Comparison of ENCODE assay signal across 10 cellular contexts in the genomic region with DNA sequence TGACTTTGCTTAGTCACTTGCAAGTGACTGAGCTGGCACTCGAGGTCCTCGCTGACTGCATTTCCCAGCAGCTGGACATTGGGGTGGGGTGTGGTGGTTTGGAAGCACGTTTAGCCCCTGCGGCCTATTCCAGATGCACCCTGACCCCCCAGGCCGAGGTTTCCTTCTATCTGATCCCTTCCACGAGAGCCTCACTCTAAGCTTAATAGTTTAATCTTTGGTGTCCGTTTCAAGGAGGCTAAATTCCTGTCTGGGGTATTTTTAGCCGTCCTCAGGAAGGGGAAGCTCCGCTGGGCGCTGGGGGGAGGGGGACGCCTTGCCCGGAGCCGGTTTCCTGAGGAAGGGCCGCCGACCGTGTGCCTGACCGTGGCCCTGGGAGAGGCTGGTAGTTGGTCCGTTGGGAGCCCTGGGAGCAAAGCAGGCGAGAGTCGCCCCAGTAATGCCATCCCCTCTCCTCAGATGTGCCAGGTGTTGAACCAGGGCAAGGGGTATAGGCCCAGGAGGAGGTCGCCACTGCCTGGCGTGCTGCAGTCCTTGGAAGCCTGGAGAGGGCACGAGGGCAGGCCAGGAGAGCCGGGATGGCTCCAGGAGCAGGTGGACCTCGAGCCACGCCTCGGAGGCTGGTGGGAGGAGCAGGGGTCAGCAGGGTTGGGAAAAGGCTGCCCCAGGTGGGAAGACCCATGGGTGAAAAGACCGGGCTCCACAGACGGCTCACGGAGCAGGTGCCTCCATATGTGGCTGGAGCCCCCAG. TPM values are rescaled to one million over a fixed set of nuclear protein-coding genes. Genes with fewer than 3 reads are reported as not detected.
A peak's percentile ranks its signal among the peaks of the same experiment; 100 is the strongest.
DNase-seq lines count a peak whose midpoint lies in the region; ATAC-seq, FAIRE-seq and TF ChIP-seq lines count a peak whose summit lies in the region.
"Had no signal": no experiment of that assay in that cellular context is flagged by ENCODE, and none has a peak within 500 bp of the region (broad histone marks: within the 10 kb centered on the region; RNA-seq: fewer than 3 reads in every experiment).

No MANE protein-coding gene starts in this region.

- peaks cover 40 to 54% of the 10 kb centered on the region in 2 donors for H3K4me1 Mint-ChIP-seq in stimulated activated naive B cell treated with anti-CD40 and anti-IgM and Interleukin-4, amounts not matched to agents 10 μg/mL and 1 μg/mL and 100 μg/mL, for 72 hours

- TF ChIP-seq POLR2A in HepG2 (IDR thresholded peaks at IDR 0.05; ENCODE audit: insufficient read depth in 1 of 2, low read depth in 2 of 2, low read length in 2 of 2) (no peak), erythroblast (IDR thresholded peaks at IDR 0.05; ENCODE audit: low read length) (no peak)

- H3K9me3 ChIP-seq in HepG2 (ENCODE audit: low read length) = no peaks in the 10 kb centered on the region

- POLR2A ChIA-PET in HepG2 (lab: Yijun Ruan, JAX) = no interaction called here

- no peaks in the 10 kb centered on the region for H4K20me1 ChIP-seq in HepG2 (ENCODE audit: insufficient read depth, low read length)

- H3K9ac ChIP-seq in HepG2 (ENCODE audit: insufficient read depth, low read depth, low read length) = no peak overlapping the region

- TF ChIP-seq CTCF in HL-60 (IDR thresholded peaks at IDR 0.05; ENCODE audit: insufficient read depth, low read length) (no peak), brain microvascular endothelial cell (IDR thresholded peaks at IDR 0.05; ENCODE audit: low read depth, low read length, missing control alignments) (no peak), HepG2 (CRISPR knock-in tag; IDR thresholded peaks at IDR 0.05) (no peak), GM10266 (IDR thresholded peaks at IDR 0.05; ENCODE audit: control insufficient read depth, insufficient read depth, low read depth, missing control alignments) (no peak)

- no peaks in the 10 kb centered on the region for H3K79me2 ChIP-seq in HepG2 (ENCODE audit: insufficient read depth, low read length)

- H3K27me3 ChIP-seq in HL-60 (ENCODE audit: insufficient read depth, poor library complexity, severe bottlenecking) = no peaks in the 10 kb centered on the region
- no peaks in the 10 kb centered on the region for H3K27me3 ChIP-seq in brain microvascular endothelial cell (replicated peaks)
- no peaks in the 10 kb centered on the region for H3K27me3 ChIP-seq in HepG2 (ENCODE audit: control insufficient read depth in 1 of 2, insufficient read depth in 2 of 2, low read length in 2 of 2)

- no peak overlapping the region for H3K4me2 ChIP-seq in HepG2 (ENCODE audit: low read depth, low read length)

- 96% methylated on average over 16 of the region's 30 CpGs for WGBS in HepG2 (ENCODE audit: low lambda C conversion rate)

- no peak for ATAC-seq in HepG2
- no peak for ATAC-seq in stimulated activated naive B cell treated with anti-CD40 and anti-IgM and Interleukin-4, amounts not matched to agents 10 μg/mL and 1 μg/mL and 100 μg/mL, for 72 hours (replicated peaks)
- ATAC-seq in HG03442 (IDR thresholded peaks at IDR 0.05; ENCODE audit: unreplicated experiment) = no peak
- ATAC-seq: activated CD4-positive, alpha-beta T cell treated with anti-CD3 and anti-CD28 coated beads for 36 hours; stimulated activated effector memory CD8-positive, alpha-beta T cell treated with anti-CD3 and anti-CD28 coated beads, Interleukin-12 subunit alpha, Interleukin-12 subunit beta, amount 100 ng/mL, for 72 hours had no signal

- H3K27ac ChIP-seq in HL-60 (replicated peaks) (peak overlapping the region; percentile 84), brain microvascular endothelial cell (no peak overlapping the region), HepG2 (ENCODE audit: extremely low read length, insufficient read depth, low read length) (no peak overlapping the region)

- H3K27ac Mint-ChIP-seq in stimulated activated naive B cell treated with anti-CD40 and anti-IgM and Interleukin-4, amounts not matched to agents 10 μg/mL and 1 μg/mL and 100 μg/mL, for 72 hours = peak overlapping the region; percentile 86
- H3K27ac Mint-ChIP-seq: stimulated activated effector memory CD8-positive, alpha-beta T cell treated with anti-CD3 and anti-CD28 coated beads, Interleukin-12 subunit alpha, Interleukin-12 subunit beta, amount 100 ng/mL, for 72 hours had no signal

- H2AFZ ChIP-seq in HepG2 (ENCODE audit: low read length) = no peak overlapping the region

- peaks cover 6% of the 10 kb centered on the region for H3K36me3 ChIP-seq in brain microvascular endothelial cell (replicated peaks)
- peaks cover 6 to 11% of the 10 kb centered on the region in 2 experiments; a peak in 4 of 5 replicates for H3K36me3 ChIP-seq in HepG2 (replicated peaks in 1 of 2; ENCODE audit: control insufficient read depth in 1 of 2, insufficient read depth in 2 of 2, low read length in 2 of 2)

- no peak overlapping the region for H3K4me3 ChIP-seq in HL-60 (replicated peaks; ENCODE audit: insufficient read depth, low read length)
- no peak overlapping the region for H3K4me3 ChIP-seq in brain microvascular endothelial cell (ENCODE audit: low read depth, low read length)
- H3K4me3 ChIP-seq in HepG2 (replicated peaks in 1 of 3; ENCODE audit: insufficient read depth in 1 of 3, low read depth in 2 of 3, low read length in 3 of 3) = no peak overlapping the region

- no TSS peak for BruUV-seq in HepG2 (replicated peaks; lab: Mats Ljungman, UMichigan)

- intact Hi-C loops in HepG2 (cut with micrococcal nuclease; ENCODE audit: unreplicated experiment) = no loop called here

- no peaks in the 10 kb centered on the region for H3K27me3 Mint-ChIP-seq in stimulated activated naive B cell treated with anti-CD40 and anti-IgM and Interleukin-4, amounts not matched to agents 10 μg/mL and 1 μg/mL and 100 μg/mL, for 72 hours
- H3K27me3 Mint-ChIP-seq: activated CD4-positive, alpha-beta T cell treated with anti-CD3 and anti-CD28 coated beads for 36 hours had no signal

- CTCF ChIA-PET in HepG2 (lab: Yijun Ruan, JAX; ENCODE audit: low intra/inter-chr PET ratio, low total read pairs) = no interaction called here

- no peak for FAIRE-seq in HepG2 (lab: Jason Lieb, UNC)

- H3K4me1 ChIP-seq in HepG2 (ENCODE audit: insufficient read depth, low read length) = peaks cover 4% of the 10 kb centered on the region; the same call in 1 of the 2 replicates

- no peak for TF ChIP-seq RAD21 in HepG2 (CRISPR knock-in tag; IDR thresholded peaks at IDR 0.05)

- H3K4me3 Mint-ChIP-seq in stimulated activated naive B cell treated with anti-CD40 and anti-IgM and Interleukin-4, amounts not matched to agents 10 μg/mL and 1 μg/mL and 100 μg/mL, for 72 hours = peak overlapping the region in 1 of 2 donors; percentile 44
- H3K4me3 Mint-ChIP-seq: activated CD4-positive, alpha-beta T cell treated with anti-CD3 and anti-CD28 coated beads for 36 hours; stimulated activated effector memory CD8-positive, alpha-beta T cell treated with anti-CD3 and anti-CD28 coated beads, Interleukin-12 subunit alpha, Interleukin-12 subunit beta, amount 100 ng/mL, for 72 hours had no signal

- peak; percentile 41 to 64 for DNase-seq in HL-60 (ENCODE audit: low read depth in 1 of 2, low spot score in 1 of 2)
- DNase-seq in brain microvascular endothelial cell = peak; percentile 9
- no peak for DNase-seq in HepG2 (ENCODE audit: low spot score)
- DNase-seq in stimulated activated naive B cell treated with anti-CD40 and anti-IgM and Interleukin-4, amounts not matched to agents 10 μg/mL and 1 μg/mL and 100 μg/mL, for 72 hours = no peak
- DNase-seq in HuH-7.5 (ENCODE audit: low spot score) = no peak
- no peak for DNase-seq in erythroblast (lab: John Stamatoyannopoulos, UW)
- DNase-seq in GM10266 (ENCODE audit: extremely low spot score) = no peak
- DNase-seq: activated CD4-positive, alpha-beta T cell treated with anti-CD3 and anti-CD28 coated beads for 36 hours had no signal

- in situ Hi-C loops in brain microvascular endothelial cell (cut with HindIII; ENCODE audit: low pct_ligation_motif_present, low sequenced_read_pairs) (no loop called here), HepG2 (cut with HindIII; ENCODE audit: extremely low pct_ligation_motif_present, low pct_unique_long_range_greater_than_20kb) (no loop called here)

- H3K9me3 Mint-ChIP-seq in stimulated activated naive B cell treated with anti-CD40 and anti-IgM and Interleukin-4, amounts not matched to agents 10 μg/mL and 1 μg/mL and 100 μg/mL, for 72 hours = no peaks in the 10 kb centered on the region
- H3K9me3 Mint-ChIP-seq: stimulated activated effector memory CD8-positive, alpha-beta T cell treated with anti-CD3 and anti-CD28 coated beads, Interleukin-12 subunit alpha, Interleukin-12 subunit beta, amount 100 ng/mL, for 72 hours had no signal

- TF ChIP-seq EP300 in HepG2 (IDR thresholded peaks at IDR 0.05; ENCODE audit: low read depth in 2 of 2, low read length in 2 of 2) = no peak
- TF ChIP-seq EP300 in HepG2 (CRISPR knock-in tag; IDR thresholded peaks at IDR 0.05; ENCODE audit: borderline replicate concordance) = no peak

- H3K36me3 Mint-ChIP-seq in stimulated activated naive B cell treated with anti-CD40 and anti-IgM and Interleukin-4, amounts not matched to agents 10 μg/mL and 1 μg/mL and 100 μg/mL, for 72 hours = peaks cover 19 to 29% of the 10 kb centered on the region in 2 donors

TF ChIP-seq in HepG2, 621 proteins besides CTCF, POLR2A, EP300 and RAD21:
- TF ChIP-seq ZMYM2 (CRISPR knock-in tag; IDR thresholded peaks at IDR 0.05) = no peak
- TF ChIP-seq AGO2 (optimal IDR thresholded peaks at IDR 0.05; ENCODE audit: low read depth, low read length) = peak; percentile 74
TF ChIP-seq in HepG2: peak in this region for 1.

RNA-seq across cellular contexts. Expression of gene IDH2, which starts 37.2 kb away (rescaled TPM):
- total RNA-seq in HepG2 (2016; rRNA removed; fragmentation: Illumina TruSeq; extraction: Trizol) = 120 and 121 TPM in 2 replicates
- total RNA-seq in HepG2 (2016; cell fraction: cytosol; rRNA removed; fragmentation: Illumina TruSeq; extraction: Trizol; ENCODE audit: low read depth) = 37.5 and 39.4 TPM in 2 replicates
- total RNA-seq in HepG2 (2016; cell fraction: insoluble cytoplasmic fraction; rRNA removed; fragmentation: Illumina TruSeq; extraction: Trizol) = 108 and 124 TPM in 2 replicates
- total RNA-seq in HepG2 (2016; cell fraction: membrane; rRNA removed; fragmentation: Illumina TruSeq; extraction: Trizol) = 87.3 and 98.2 TPM in 2 replicates
- 50.6 and 54.5 TPM in 2 replicates for total RNA-seq in HepG2 (2016; cell fraction: nucleus; rRNA removed; fragmentation: Illumina TruSeq; extraction: Trizol)
- polyA plus RNA-seq in HepG2 (2011; rRNA removed) = 132 and 145 TPM in 2 replicates
- 85.2 and 137 TPM in 2 replicates for polyA plus RNA-seq in HepG2 (2011; cell fraction: cytosol; rRNA removed)
- 62.9 and 78.0 TPM in 2 replicates for polyA plus RNA-seq in HepG2 (2011; cell fraction: nucleus; rRNA removed)
- polyA plus RNA-seq in HepG2 (2012) = 57.4 and 73.4 TPM in 2 replicates
- polyA plus RNA-seq in HepG2 (2016; cell fraction: cytosol; fragmentation: Illumina TruSeq; extraction: Trizol; ENCODE audit: low read depth) = 63.2 and 73.9 TPM in 2 replicates
- polyA plus RNA-seq in HepG2 (2016; cell fraction: insoluble cytoplasmic fraction; fragmentation: Illumina TruSeq; extraction: Trizol; ENCODE audit: low read depth) = 130 and 145 TPM in 2 replicates
- polyA plus RNA-seq in HepG2 (2016; cell fraction: membrane; fragmentation: Illumina TruSeq; extraction: Trizol; ENCODE audit: low read depth) = 84.9 and 106 TPM in 2 replicates
- 97.9 and 110 TPM in 2 replicates for polyA plus RNA-seq in HepG2 (2016; cell fraction: nucleus; fragmentation: Illumina TruSeq; extraction: Trizol; ENCODE audit: insufficient read depth, low read depth)
- polyA minus RNA-seq in HepG2 (2011; rRNA and poly(A)+ RNA removed; ENCODE audit: low replicate concordance) = 34.4 and 160 TPM in 2 replicates
- polyA minus RNA-seq in HepG2 (2011; cell fraction: cytosol; rRNA and poly(A)+ RNA removed) = 67.1 and 76.1 TPM in 2 replicates
- 14.7 and 18.4 TPM in 2 replicates for polyA minus RNA-seq in HepG2 (2011; cell fraction: nucleus; rRNA and poly(A)+ RNA removed)

Comparison
In these comparisons a context has a peak if more than half of its experiments do, and no peak if none do; other contexts are left out.
1. DNase-seq: peak in HL-60 (2 of 2) and brain microvascular endothelial cell (single experiment); none in HepG2 (single experiment), stimulated activated naive B cell treated with anti-CD40 and anti-IgM and Interleukin-4, amounts not matched to agents 10 μg/mL and 1 μg/mL and 100 μg/mL, for 72 hours (single experiment), HuH-7.5 (single experiment), erythroblast (0 of 2) and GM10266 (single experiment).